Comparison of ENCODE assay signal across 1 cellular context in the genomic region with DNA sequence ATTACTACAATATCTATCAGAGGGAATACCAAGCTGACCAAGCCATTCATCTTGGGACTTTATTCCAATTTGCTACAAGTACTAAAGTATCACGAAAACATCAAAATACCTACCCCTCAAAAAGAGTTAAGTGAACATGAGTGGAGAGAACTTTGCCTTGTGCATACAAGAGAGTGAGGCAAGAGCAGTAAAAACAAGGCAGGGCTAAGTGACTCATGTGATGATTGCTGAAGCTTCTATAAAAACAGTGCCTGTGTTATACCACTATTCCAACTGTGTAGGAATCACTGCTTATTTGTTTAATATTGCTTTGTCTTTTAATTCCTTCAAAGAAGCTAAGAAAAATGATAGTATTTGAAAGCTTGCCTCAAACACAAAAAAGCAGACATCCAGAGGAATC.
TF ChIP-seq lines count a peak whose summit lies in the region.

No MANE protein-coding gene starts in this region.

TF ChIP-seq in SK-N-SH, 30 proteins besides CTCF, POLR2A, EP300 and RAD21 (continued from another document):
- TF ChIP-seq, protein P1, sequence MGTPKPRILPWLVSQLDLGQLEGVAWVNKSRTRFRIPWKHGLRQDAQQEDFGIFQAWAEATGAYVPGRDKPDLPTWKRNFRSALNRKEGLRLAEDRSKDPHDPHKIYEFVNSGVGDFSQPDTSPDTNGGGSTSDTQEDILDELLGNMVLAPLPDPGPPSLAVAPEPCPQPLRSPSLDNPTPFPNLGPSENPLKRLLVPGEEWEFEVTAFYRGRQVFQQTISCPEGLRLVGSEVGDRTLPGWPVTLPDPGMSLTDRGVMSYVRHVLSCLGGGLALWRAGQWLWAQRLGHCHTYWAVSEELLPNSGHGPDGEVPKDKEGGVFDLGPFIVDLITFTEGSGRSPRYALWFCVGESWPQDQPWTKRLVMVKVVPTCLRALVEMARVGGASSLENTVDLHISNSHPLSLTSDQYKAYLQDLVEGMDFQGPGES (IDR thresholded peaks at IDR 0.05; ENCODE audit: low read depth, low read length): no peak
- TF ChIP-seq FOXJ3 (CRISPR knock-in tag; IDR thresholded peaks at IDR 0.05): no peak
- TF ChIP-seq, protein P2, sequence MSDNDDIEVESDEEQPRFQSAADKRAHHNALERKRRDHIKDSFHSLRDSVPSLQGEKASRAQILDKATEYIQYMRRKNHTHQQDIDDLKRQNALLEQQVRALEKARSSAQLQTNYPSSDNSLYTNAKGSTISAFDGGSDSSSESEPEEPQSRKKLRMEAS (IDR thresholded peaks at IDR 0.05; ENCODE audit: low read depth): no peak
- no peak for TF ChIP-seq TAF1 (IDR thresholded peaks at IDR 0.05; ENCODE audit: borderline replicate concordance, low read depth, low read length)
